Comparison of ENCODE assay signal across 9 cellular contexts in the genomic region with DNA sequence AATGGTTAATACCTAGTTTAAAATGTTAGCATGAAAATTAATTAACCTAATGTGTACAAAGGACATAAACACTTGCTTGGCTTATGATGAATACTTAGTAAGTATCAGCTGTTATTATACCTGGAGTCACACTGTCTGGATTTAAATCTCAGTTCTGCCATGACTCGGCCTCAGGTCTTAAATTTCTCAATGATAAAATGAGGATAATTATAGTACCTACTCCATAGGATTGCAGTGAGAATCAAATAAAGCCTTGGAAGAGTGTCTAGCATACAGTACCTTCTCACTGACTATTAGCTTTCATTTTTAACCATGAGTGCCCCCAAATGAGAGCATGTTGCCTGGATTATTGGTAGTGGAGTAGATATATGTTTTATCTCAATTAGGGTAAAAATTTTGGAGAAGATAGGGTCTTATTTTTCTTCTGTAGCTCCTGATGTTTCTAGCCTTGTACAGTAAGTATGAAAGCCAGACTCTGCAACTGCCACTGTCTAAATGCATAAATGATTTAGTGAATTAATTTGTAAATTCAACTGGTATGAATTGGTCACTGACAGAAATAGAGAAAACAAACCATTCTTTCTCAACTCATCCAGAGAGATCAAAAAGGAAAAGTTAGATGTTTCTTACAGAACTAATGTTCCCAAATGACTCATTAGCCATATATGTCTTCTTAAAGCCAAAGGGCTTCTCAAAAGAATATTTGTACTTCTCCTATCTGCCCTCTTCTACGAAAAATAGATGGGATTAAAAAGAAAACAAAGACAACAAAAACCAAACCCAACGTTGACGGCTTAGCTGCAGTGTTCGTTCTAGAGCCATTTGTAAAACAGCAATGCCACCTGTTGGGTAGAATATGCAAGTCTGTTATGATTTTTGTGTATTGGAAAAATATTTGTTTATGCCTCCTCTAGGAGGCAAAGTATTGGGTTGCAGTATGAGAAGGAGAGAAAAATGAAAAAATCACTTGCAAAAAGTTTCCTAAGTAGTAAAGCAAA. TPM values are rescaled to one million over a fixed set of nuclear protein-coding genes. Genes with fewer than 3 reads are reported as not detected.
A peak's percentile ranks its signal among the peaks of the same experiment; 100 is the strongest.
DNase-seq lines count a peak whose midpoint lies in the region; ATAC-seq, FAIRE-seq and TF ChIP-seq lines count a peak whose summit lies in the region.
"Had no signal": no experiment of that assay in that cellular context is flagged by ENCODE, and none has a peak within 500 bp of the region (broad histone marks: within the 10 kb centered on the region; RNA-seq: fewer than 3 reads in every experiment).

No MANE protein-coding gene starts in this region.

- H3K36me3 Mint-ChIP-seq in H9 (ENCODE audit: insufficient read depth in 1 of 3, low read depth in 3 of 3) = no peaks in the 10 kb centered on the region
- H3K36me3 Mint-ChIP-seq in T-helper 17 cell (ENCODE audit: low read depth) = no peaks in the 10 kb centered on the region

- H3K27me3 ChIP-seq in AG04450 (ENCODE audit: control insufficient read depth, insufficient read depth, low read length) (no peaks in the 10 kb centered on the region), H9 (ENCODE audit: insufficient read depth, low read length) (no peaks in the 10 kb centered on the region), testis (no peaks in the 10 kb centered on the region)

- H3K79me2 ChIP-seq in H9 (ENCODE audit: insufficient read depth, low read length) = no peaks in the 10 kb centered on the region

- no peak overlapping the region for H3K18ac ChIP-seq in H9 (ENCODE audit: insufficient read length, low read depth, low read length)

- no peak overlapping the region for H2BK12ac ChIP-seq in H9 (ENCODE audit: insufficient read length, low read depth, low read length)

- no peaks in the 10 kb centered on the region for H4K20me1 ChIP-seq in H9 (ENCODE audit: control insufficient read depth, insufficient read depth, insufficient read length)

- H4K5ac ChIP-seq in H9 (ENCODE audit: insufficient read length, low read depth, low read length) = no peak overlapping the region

- H3K23ac ChIP-seq in H9 (ENCODE audit: insufficient read length, low read depth, low read length) = no peak overlapping the region

- peak; percentile 86 for FAIRE-seq in frontal cortex (lab: Jason Lieb, UNC)

- no peak overlapping the region for H2AFZ ChIP-seq in H9 (ENCODE audit: low read length)

- H3K36me3 ChIP-seq in testis (ENCODE audit: low read depth, missing control alignments) = no peaks in the 10 kb centered on the region

- CTCF ChIA-PET in AG04450 (lab: Charles Lee) = interaction anchor here (0.9 to 2.6 kb wide), 3 partner anchors 11 to 953 kb away, joined by 3 to 9 read pairs (median 4); no protein-coding TSS in a partner anchor

- no peak overlapping the region for H3K27ac ChIP-seq in AG04450 (ENCODE audit: low read depth, low read length)
- no peak overlapping the region for H3K27ac ChIP-seq in H9 (ENCODE audit: insufficient read length, low read depth, low read length)
- H3K27ac ChIP-seq in testis = no peak overlapping the region

- no peak overlapping the region for H3K9ac ChIP-seq in H9 (ENCODE audit: extremely low read depth, insufficient read length, low read length)

- H3K23me2 ChIP-seq in H9 (ENCODE audit: insufficient read length, low read depth, low read length, poor library complexity, severe bottlenecking) = no peaks in the 10 kb centered on the region

- H3K79me1 ChIP-seq in H9 (ENCODE audit: insufficient read depth, low read depth, low read length, poor library complexity, severe bottlenecking) = no peaks in the 10 kb centered on the region

- H3K4me3 Mint-ChIP-seq in H9 = no peak overlapping the region
- no peak overlapping the region for H3K4me3 Mint-ChIP-seq in T-helper 17 cell

- H3K4me3 ChIP-seq in AG04450 (ENCODE audit: low read depth, low read length) (no peak overlapping the region), testis (no peak overlapping the region)

- H3K27ac Mint-ChIP-seq in H9 (no peak overlapping the region), T-helper 17 cell (no peak overlapping the region)

- WGBS in H9 (ENCODE audit: extremely low coverage, insufficient read length, low lambda C conversion rate) = no CpG with 5 or more reads among the region's 5 CpGs
- WGBS in testis, 2 donors = 24 to 42% methylated on average over 5 of the region's 5 CpGs

- no peak for ATAC-seq in HG02938 (IDR thresholded peaks at IDR 0.05; ENCODE audit: unreplicated experiment)
- ATAC-seq in T-helper 17 cell = no peak

- H2BK5ac ChIP-seq in H9 (ENCODE audit: insufficient read length, low read length) = no peak overlapping the region

- POLR2A ChIA-PET in AG04450 (lab: Yijun Ruan, JAX) = no interaction called here

- peak; percentile 46 for TF ChIP-seq CTCF in AG04450 (IDR thresholded peaks at IDR 0.05; ENCODE audit: low read depth, low read length)
- peak; percentile 53; the same call in 2 of the 3 replicates for TF ChIP-seq CTCF in H9 (conservative IDR thresholded peaks at IDR 0.05)
- peak; percentile 41 to 66 (median 48) for TF ChIP-seq CTCF in testis (IDR thresholded peaks at IDR 0.05)

- no peaks in the 10 kb centered on the region for H3K27me3 Mint-ChIP-seq in H9 (ENCODE audit: low read depth)
- H3K27me3 Mint-ChIP-seq in T-helper 17 cell = peaks cover 18% of the 10 kb centered on the region

- DNase-seq in AG04450 (ENCODE audit: low read depth, low spot score) (no peak), H9 (no peak), RKO (ENCODE audit: low spot score) (peak; percentile 20), frontal cortex (ENCODE audit: low spot score in 2 of 2) (peak in 1 of 2 donors; percentile 2), testis (peak; percentile 31), posterior vena cava (ENCODE audit: low spot score) (no peak), T-helper 17 cell (no peak)

- H4K91ac ChIP-seq in H9 (ENCODE audit: insufficient read length, low read depth, low read length) = no peak overlapping the region

- H3K4me1 Mint-ChIP-seq in H9 (0 out of 4 replicates have a peak, but pooled peaks cover 0 to 5% of the 10 kb centered on the region in 2 experiments), T-helper 17 cell (no peaks in the 10 kb centered on the region)

- H3K4ac ChIP-seq in H9 (ENCODE audit: low read depth, low read length) = no peak overlapping the region

- intact Hi-C loops in testis (cut with DNase I; ENCODE audit: low total_unique reads) = no loop called here
- intact Hi-C loops in posterior vena cava (cut with DNase I) = no loop called here

- H3K4me1 ChIP-seq in H9 (ENCODE audit: insufficient read depth, low read length) = no peaks in the 10 kb centered on the region
- no peaks in the 10 kb centered on the region for H3K4me1 ChIP-seq in testis

- no peak overlapping the region for H4K8ac ChIP-seq in H9 (replicated peaks; ENCODE audit: insufficient read length, low read depth, low read length)

- no peak overlapping the region for H3K14ac ChIP-seq in H9 (ENCODE audit: insufficient read depth, low read length)

- no peak overlapping the region for H2BK20ac ChIP-seq in H9 (ENCODE audit: low read depth, low read length, poor library complexity, severe bottlenecking)

- H3K9me3 ChIP-seq in AG04450 (ENCODE audit: control insufficient read depth, insufficient read depth, low read length) (no peaks in the 10 kb centered on the region), H9 (ENCODE audit: control insufficient read depth, low read depth, low read length) (no peaks in the 10 kb centered on the region), testis (no peaks in the 10 kb centered on the region), T-helper 17 cell (ENCODE audit: control insufficient read depth, low read length, poor library complexity, severe bottlenecking) (no peaks in the 10 kb centered on the region)

- H3K4me2 ChIP-seq in H9 (ENCODE audit: insufficient read depth, insufficient read length, low read length) = no peak overlapping the region

- no peak overlapping the region for H3K56ac ChIP-seq in H9 (ENCODE audit: insufficient read length, low read depth, low read length)

- H3K9me3 Mint-ChIP-seq in H9 = peaks cover 3 to 6% of the 10 kb centered on the region in 2 experiments; a peak in 2 of 5 replicates

- H2BK120ac ChIP-seq in H9 (ENCODE audit: low read depth, low read length, poor library complexity, severe bottlenecking) = no peak overlapping the region

- TF ChIP-seq POLR2A in testis (IDR thresholded peaks at IDR 0.05) = no peak

- H2AK5ac ChIP-seq in H9 (ENCODE audit: insufficient read length, low read length) = no peak overlapping the region

- H3T11ph ChIP-seq in H9 (ENCODE audit: low read length) = no peak overlapping the region

- H2BK15ac ChIP-seq in H9 (ENCODE audit: low read depth, low read length) = no peak overlapping the region

RNA-seq across cellular contexts. Expression of a gene that starts 53.8 kb away (rescaled TPM):
- polyA plus RNA-seq in AG04450 (2011; rRNA removed) (not detected in 2 replicates), testis (ENCODE audit: insufficient read depth, low read depth, low replicate concordance) (2.3 TPM)
- not detected in 2 replicates for polyA minus RNA-seq in AG04450 (2011; rRNA and poly(A)+ RNA removed)
- total RNA-seq in H9 (2021) (not detected in 2 replicates), frontal cortex (not detected), testis (1 to 10 TPM; 1.1 to 2.8 TPM), posterior vena cava (under 1 TPM; 0.24 to 0.46 TPM), T-helper 17 cell (not detected)
- polyA plus RNA-seq: adipose tissue had no signal

Comparison
In these comparisons a context has a peak if more than half of its experiments do, and no peak if none do; other contexts are left out.
1. DNase-seq: peak in RKO (single experiment) and testis (single experiment); none in AG04450 (single experiment), H9 (single experiment), posterior vena cava (single experiment) and T-helper 17 cell (0 of 3).
2. Peak in every context shown above with its lines, with median percentiles within 50 percentile points of each other: CTCF ChIP-seq.